9 cellular contexts compared by ENCODE assay signal in the genomic region with DNA sequence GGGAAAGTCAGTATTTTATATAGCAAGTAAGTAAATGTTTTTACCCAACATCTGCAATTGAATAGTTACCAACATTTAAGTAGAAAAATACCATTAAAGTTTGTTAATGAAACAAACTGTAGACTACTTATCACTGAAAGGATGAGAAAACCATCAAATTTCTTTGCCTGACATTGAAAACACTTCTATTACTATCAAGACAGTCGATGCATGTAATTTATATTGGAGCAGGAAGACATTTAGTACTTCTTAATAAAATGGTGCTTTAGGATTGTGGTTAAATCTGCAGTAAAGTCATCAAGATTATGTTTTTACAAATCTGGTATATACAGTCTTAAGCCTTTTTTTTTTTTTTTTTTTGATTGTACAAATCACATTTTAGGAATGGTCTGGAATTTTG. TPM values are rescaled to one million over a fixed set of nuclear protein-coding genes. Genes with fewer than 3 reads are reported as not detected.
DNase-seq lines count a peak whose midpoint lies in the region; ATAC-seq and TF ChIP-seq lines count a peak whose summit lies in the region.
"Had no signal": no experiment of that assay in that cellular context is flagged by ENCODE, and none has a peak within 500 bp of the region (broad histone marks: within the 10 kb centered on the region; RNA-seq: fewer than 3 reads in every experiment).

No MANE protein-coding gene starts in this region.

- no peak for TF ChIP-seq POLR2A in transverse colon (IDR thresholded peaks at IDR 0.05)

- peak overlapping the region; percentile 99 for H3K27ac Mint-ChIP-seq in activated naive CD4-positive, alpha-beta T cell treated with anti-CD3 and anti-CD28 coated beads for 36 hours

- ATAC-seq in HG02678 (IDR thresholded peaks at IDR 0.05; ENCODE audit: unreplicated experiment), result no peak

- no peak for TF ChIP-seq CTCF in transverse colon (IDR thresholded peaks at IDR 0.05)

- peaks cover 48% of the 10 kb centered on the region for H3K4me1 Mint-ChIP-seq in activated naive CD4-positive, alpha-beta T cell treated with anti-CD3 and anti-CD28 coated beads for 36 hours (ENCODE audit: low read depth)

- no peak for DNase-seq in activated naive CD4-positive, alpha-beta T cell treated with anti-CD3 and anti-CD28 coated beads for 36 hours
- DNase-seq in activated naive CD4-positive, alpha-beta T cell treated with anti-CD3 and anti-CD28 coated beads, Interleukin-2, amount 50 U/mL, for 16 hours, result no peak
- DNase-seq in kidney glomerular epithelial cell (lab: John Stamatoyannopoulos, UW) (peak; percentile 39), transverse colon (no peak), 8988T (no peak), CD1c-positive myeloid dendritic cell (ENCODE audit: extremely low spot score) (no peak)
- DNase-seq: DMS53 had no signal

- peak overlapping the region in 3 of 4 donors; percentile 87 to 100 (median 98) for H3K4me3 ChIP-seq in transverse colon

- H3K36me3 Mint-ChIP-seq in activated naive CD4-positive, alpha-beta T cell treated with anti-CD3 and anti-CD28 coated beads for 36 hours (ENCODE audit: low read depth), result peaks cover 67% of the 10 kb centered on the region

- H3K9me3 ChIP-seq in transverse colon, result no peaks in the 10 kb centered on the region

- no peak for TF ChIP-seq EP300 in transverse colon (IDR thresholded peaks at IDR 0.05; ENCODE audit: low read depth)

- no peaks in the 10 kb centered on the region for H3K9me3 Mint-ChIP-seq in activated naive CD4-positive, alpha-beta T cell treated with anti-CD3 and anti-CD28 coated beads for 36 hours

- no peaks in the 10 kb centered on the region for H3K27me3 Mint-ChIP-seq in activated naive CD4-positive, alpha-beta T cell treated with anti-CD3 and anti-CD28 coated beads for 36 hours (ENCODE audit: low read depth)

- peaks cover 0 to 23% (median 7%) of the 10 kb centered on the region in 4 donors for H3K36me3 ChIP-seq in transverse colon

- intact Hi-C loops in activated naive CD4-positive, alpha-beta T cell treated with anti-CD3 and anti-CD28 coated beads for 36 hours (cut with micrococcal nuclease), result loop anchor here (1.0 kb wide), 1 partner anchor 32 kb away; no protein-coding TSS in a partner anchor
- intact Hi-C loops in transverse colon (cut with DNase I; ENCODE audit: low total_unique reads), result no loop called here

- H3K4me3 Mint-ChIP-seq in activated naive CD4-positive, alpha-beta T cell treated with anti-CD3 and anti-CD28 coated beads for 36 hours, result peak overlapping the region; percentile 94

- in situ Hi-C loops in transverse colon (cut with MboI; ENCODE audit: low pct_ligation_motif_present in 1 of 4, low pct_unique_long_range_greater_than_20kb in 1 of 4, low sequenced_read_pairs in 3 of 4), result loop anchor here in 1 of 4 donors (10.0 kb wide), 1 partner anchor 71 kb away; no protein-coding TSS in a partner anchor

- no peaks in the 10 kb centered on the region for H3K27me3 ChIP-seq in transverse colon

- H3K27ac ChIP-seq in angular gyrus (ENCODE audit: low read depth, low read length) (peak overlapping the region; percentile 10), transverse colon (peak overlapping the region; percentile 98 to 100 (median 100))

- H3K4me1 ChIP-seq in transverse colon, result peaks cover 11 to 67% (median 44%) of the 10 kb centered on the region in 4 donors

- CTCF ChIA-PET in activated naive CD4-positive, alpha-beta T cell treated with anti-CD3 and anti-CD28 coated beads for 36 hours (lab: Charles Lee), result interaction anchor here (1.8 to 5.1 kb wide), 3 partner anchors 16 to 54 kb away, joined by 4 to 48 read pairs (median 11); partner anchors contain the start of gene CHD2

- WGBS in transverse colon (ENCODE audit: low coverage in 1 of 2), 2 donors, result 0 to 7% methylated on average over 1 of the region's 1 CpG

RNA-seq across cellular contexts. Expression of gene CHD2, which starts 13.9 kb away (rescaled TPM):
- total RNA-seq in activated naive CD4-positive, alpha-beta T cell treated with anti-CD3 and anti-CD28 coated beads for 36 hours, result 100 to 1,000 TPM; 164 to 185 TPM
- 100 to 1,000 TPM in 3 of 4 donors, 10 to 100 TPM in 1; 90.5 to 190 (median 138) TPM for total RNA-seq in transverse colon
